32 cellular contexts compared by ENCODE assay signal in genomic region chr2:119765404-119766002, GRCh38. TPM values are rescaled to one million over a fixed set of nuclear protein-coding genes. Genes with fewer than 3 reads are reported as not detected.
A peak's percentile ranks its signal among the peaks of the same experiment; 100 is the strongest.
DNase-seq lines count a peak whose midpoint lies in the region; ATAC-seq and TF ChIP-seq lines count a peak whose summit lies in the region.
"Had no signal": no experiment of that assay in that cellular context is flagged by ENCODE, and none has a peak within 500 bp of the region (broad histone marks: within the 10 kb centered on the region; RNA-seq: fewer than 3 reads in every experiment).

No MANE protein-coding gene starts in this region.

- H3K4me2 ChIP-seq in GM23338: peak overlapping the region; percentile 35; the same call in 1 of the 2 replicates

- H3K36me3 ChIP-seq in CD4-positive, CD25-positive, alpha-beta regulatory T cell (ENCODE audit: control insufficient read depth, insufficient read depth, low read length): peaks cover 2% of the 10 kb centered on the region
- H3K36me3 ChIP-seq in GM23338 (ENCODE audit: insufficient read depth) (no peaks in the 10 kb centered on the region), iPS-15b (ENCODE audit: control insufficient read depth, insufficient read depth, low read length) (no peaks in the 10 kb centered on the region)
- H3K36me3 ChIP-seq: left ventricle myocardium inferior, thoracic aorta, uterus, WERI-Rb-1 had no signal

- no peaks in the 10 kb centered on the region for H3K27me3 Mint-ChIP-seq in CD4-positive, CD25-positive, alpha-beta regulatory T cell
- H3K27me3 Mint-ChIP-seq in GM23338 (ENCODE audit: insufficient read depth, low read depth, poor library complexity): peaks cover under 1% of the 10 kb centered on the region
- H3K27me3 Mint-ChIP-seq in T-cell: no peaks in the 10 kb centered on the region
- no peaks in the 10 kb centered on the region for H3K27me3 Mint-ChIP-seq in natural killer cell treated with Interleukin-12 subunit alpha and Interleukin-12 subunit beta and Interleukin-15 and Interleukin-18, amount 100 ng/mL, for 72 hours
- H3K27me3 Mint-ChIP-seq: activated CD8-positive, alpha-beta memory T cell treated with anti-CD3 and anti-CD28 coated beads, Interleukin-2, amount 10 ng/mL, durations not matched to agents 7 days and 5 days; CD4-positive, alpha-beta T cell; progenitor cell of endocrine pancreas; stimulated activated naive CD8-positive, alpha-beta T cell treated with anti-CD3 and anti-CD28 coated beads, Interleukin-15, amount 100 ng/mL, for 72 hours had no signal

- peak overlapping the region in 3 of 4 donors; percentile 1 to 66 (median 9) for H3K4me3 Mint-ChIP-seq in CD4-positive, CD25-positive, alpha-beta regulatory T cell
- H3K4me3 Mint-ChIP-seq in GM23338 (peak overlapping the region; percentile 18), T-cell (no peak overlapping the region)
- no peak overlapping the region for H3K4me3 Mint-ChIP-seq in natural killer cell treated with Interleukin-12 subunit alpha and Interleukin-12 subunit beta and Interleukin-15 and Interleukin-18, amount 100 ng/mL, for 72 hours
- H3K4me3 Mint-ChIP-seq: activated CD8-positive, alpha-beta memory T cell treated with anti-CD3 and anti-CD28 coated beads, Interleukin-2, amount 10 ng/mL, durations not matched to agents 7 days and 5 days; CD4-positive, alpha-beta T cell; stimulated activated naive CD8-positive, alpha-beta T cell treated with anti-CD3 and anti-CD28 coated beads, Interleukin-15, amount 100 ng/mL, for 72 hours had no signal

- H3K9me2 ChIP-seq in GM23338 (ENCODE audit: insufficient read depth): no peaks in the 10 kb centered on the region

- no peak overlapping the region for H3K4me3 ChIP-seq in CD4-positive, CD25-positive, alpha-beta regulatory T cell (ENCODE audit: low read depth, low read length)
- no peak overlapping the region for H3K4me3 ChIP-seq in GM23338
- peak overlapping the region; percentile 38 for H3K4me3 ChIP-seq in iPS-15b (ENCODE audit: low read depth, low read length)
- H3K4me3 ChIP-seq: left ventricle myocardium inferior, thoracic aorta, uterus had no signal

- H3K9me3 Mint-ChIP-seq in CD4-positive, CD25-positive, alpha-beta regulatory T cell: no peaks in the 10 kb centered on the region
- H3K9me3 Mint-ChIP-seq in GM23338: no peaks in the 10 kb centered on the region
- H3K9me3 Mint-ChIP-seq in T-cell: no peaks in the 10 kb centered on the region
- no peaks in the 10 kb centered on the region for H3K9me3 Mint-ChIP-seq in natural killer cell treated with Interleukin-12 subunit alpha and Interleukin-12 subunit beta and Interleukin-15 and Interleukin-18, amount 100 ng/mL, for 72 hours
- H3K9me3 Mint-ChIP-seq: CD4-positive, alpha-beta T cell; stimulated activated naive CD8-positive, alpha-beta T cell treated with anti-CD3 and anti-CD28 coated beads, Interleukin-15, amount 100 ng/mL, for 72 hours had no signal

- TF ChIP-seq CTCF in GM23338 (conservative IDR thresholded peaks at IDR 0.05; ENCODE audit: low read depth in 2 of 2): no peak

- no peak overlapping the region for H2AFZ ChIP-seq in GM23338

- no peaks in the 10 kb centered on the region for H3K27me3 ChIP-seq in CD4-positive, CD25-positive, alpha-beta regulatory T cell (ENCODE audit: control insufficient read depth, insufficient read depth, low read length)
- H3K27me3 ChIP-seq in GM23338 (ENCODE audit: insufficient read depth): no peaks in the 10 kb centered on the region
- no peaks in the 10 kb centered on the region for H3K27me3 ChIP-seq in iPS-15b (ENCODE audit: control insufficient read depth, insufficient read depth, low read length)
- H3K27me3 ChIP-seq: uterus had no signal

- H4K20me1 ChIP-seq in GM23338 (replicated peaks; ENCODE audit: insufficient read depth): peaks cover 34% of the 10 kb centered on the region

- no peak overlapping the region for H3K9ac ChIP-seq in iPS-15b (ENCODE audit: low read depth, low read length)

- H3K36me3 Mint-ChIP-seq in CD4-positive, CD25-positive, alpha-beta regulatory T cell: peaks cover 5% of the 10 kb centered on the region
- H3K36me3 Mint-ChIP-seq in GM23338 (ENCODE audit: low read depth) (no peaks in the 10 kb centered on the region), T-cell (peaks cover 8% of the 10 kb centered on the region)
- no peaks in the 10 kb centered on the region for H3K36me3 Mint-ChIP-seq in natural killer cell treated with Interleukin-12 subunit alpha and Interleukin-12 subunit beta and Interleukin-15 and Interleukin-18, amount 100 ng/mL, for 72 hours

- H3K27ac Mint-ChIP-seq in CD4-positive, CD25-positive, alpha-beta regulatory T cell: peak overlapping the region in 2 of 3 donors; percentile 31 to 61
- H3K27ac Mint-ChIP-seq in GM23338 (no peak overlapping the region), T-cell (peak overlapping the region; percentile 5 to 29)
- no peak overlapping the region for H3K27ac Mint-ChIP-seq in natural killer cell treated with Interleukin-12 subunit alpha and Interleukin-12 subunit beta and Interleukin-15 and Interleukin-18, amount 100 ng/mL, for 72 hours
- H3K27ac Mint-ChIP-seq: activated CD8-positive, alpha-beta memory T cell treated with anti-CD3 and anti-CD28 coated beads, Interleukin-2, amount 10 ng/mL, durations not matched to agents 7 days and 5 days; CD4-positive, alpha-beta T cell; progenitor cell of endocrine pancreas; stimulated activated naive CD8-positive, alpha-beta T cell treated with anti-CD3 and anti-CD28 coated beads, Interleukin-15, amount 100 ng/mL, for 72 hours had no signal

- H3K9me3 ChIP-seq in CD4-positive, CD25-positive, alpha-beta regulatory T cell (ENCODE audit: control insufficient read depth in 2 of 2, low read length in 2 of 2): no peaks in the 10 kb centered on the region
- H3K9me3 ChIP-seq in iPS-15b (ENCODE audit: control insufficient read depth, insufficient read depth, low read length): no peaks in the 10 kb centered on the region
- H3K9me3 ChIP-seq: left ventricle myocardium inferior, thoracic aorta, uterus had no signal

- no peak for DNase-seq in CD4-positive, CD25-positive, alpha-beta regulatory T cell
- no peak for DNase-seq in GM23338 (ENCODE audit: low spot score)
- no peak for DNase-seq in T-cell
- no peak for DNase-seq in natural killer cell treated with Interleukin-12 subunit alpha and Interleukin-12 subunit beta and Interleukin-15 and Interleukin-18, amount 100 ng/mL, for 72 hours (ENCODE audit: low spot score)
- no peak for DNase-seq in Right ventricle myocardium inferior (ENCODE audit: missing footprints)
- DNase-seq in amniotic stem cell (lab: John Stamatoyannopoulos, UW): no peak
- no peak for DNase-seq in activated naive CD4-positive, alpha-beta T cell treated with anti-CD3 and anti-CD28 coated beads, Interleukin-2, amount 50 U/mL, for 16 hours
- DNase-seq: activated CD4-positive, alpha-beta T cell treated with anti-CD3 and anti-CD28 coated beads, Interleukin-2, amount 50 U/mL, for 1 hour; activated CD8-positive, alpha-beta memory T cell treated with anti-CD3 and anti-CD28 coated beads, Interleukin-2, amount 10 ng/mL, durations not matched to agents 7 days and 5 days; activated naive CD4-positive, alpha-beta T cell treated with Interleukin-2 at 50 U/mL for 16 hours; activated T-cell treated with anti-CD3 and anti-CD28 coated beads, Interleukin-2, amount 50 U/mL, for 48 hours; AML-193; CD4-positive, alpha-beta T cell; EL; GOT3; islet precursor cell; left ventricle myocardium inferior; NCI-H1417 treated with DMSO at 0.1 percent for 48 hours; NCI-H2107; NCI-H446; NCI-H774; nucleus accumbens; stimulated activated CD8-positive, alpha-beta memory T cell treated with anti-CD3 and anti-CD28 coated beads, Interleukin-4, amount 100 ng/mL, for 48 hours; stimulated activated naive CD8-positive, alpha-beta T cell treated with anti-CD3 and anti-CD28 coated beads, Interleukin-15, amount 100 ng/mL, for 72 hours; SW 1271; T1000; uterus; WERI-Rb-1 had no signal

- no peaks in the 10 kb centered on the region for H3F3A ChIP-seq in GM23338 (replicated peaks; ENCODE audit: low read depth)

- no peak for ATAC-seq in CD4-positive, CD25-positive, alpha-beta regulatory T cell (ENCODE audit: low read depth in 2 of 2)
- ATAC-seq in GM23338 (no peak), T-cell (replicated peaks in 1 of 4) (no peak), Right ventricle myocardium inferior (no peak)
- ATAC-seq in natural killer cell treated with Interleukin-12 subunit alpha and Interleukin-12 subunit beta and Interleukin-15 and Interleukin-18, amount 100 ng/mL, for 72 hours: no peak
- ATAC-seq: activated CD8-positive, alpha-beta memory T cell treated with anti-CD3 and anti-CD28 coated beads, Interleukin-2, amount 10 ng/mL, durations not matched to agents 7 days and 5 days; sciatic nerve; stimulated activated naive CD8-positive, alpha-beta T cell treated with anti-CD3 and anti-CD28 coated beads, Interleukin-15, amount 100 ng/mL, for 72 hours had no signal

- H3K4me1 Mint-ChIP-seq in CD4-positive, CD25-positive, alpha-beta regulatory T cell: peaks cover 32 to 51% (median 38%) of the 10 kb centered on the region in 4 donors
- H3K4me1 Mint-ChIP-seq in GM23338 (peaks cover 36% of the 10 kb centered on the region), T-cell (peaks cover 46 to 53% (median 50%) of the 10 kb centered on the region in 3 donors)
- H3K4me1 Mint-ChIP-seq in natural killer cell treated with Interleukin-12 subunit alpha and Interleukin-12 subunit beta and Interleukin-15 and Interleukin-18, amount 100 ng/mL, for 72 hours (ENCODE audit: low read depth in 2 of 2): peaks cover 24 to 36% of the 10 kb centered on the region in 2 donors

- CTCF ChIA-PET in T-cell (lab: Charles Lee): interaction anchor here (0.5 to 0.6 kb wide), 2 partner anchors 48 to 123 kb away, joined by 3 to 5 read pairs; no protein-coding TSS in a partner anchor

- peaks cover 53% of the 10 kb centered on the region for H3K4me1 ChIP-seq in CD4-positive, CD25-positive, alpha-beta regulatory T cell (ENCODE audit: control insufficient read depth, insufficient read depth, low read length, poor library complexity, severe bottlenecking)
- peaks cover 54% of the 10 kb centered on the region for H3K4me1 ChIP-seq in GM23338 (ENCODE audit: insufficient read depth)
- peaks cover 27% of the 10 kb centered on the region for H3K4me1 ChIP-seq in iPS-15b (ENCODE audit: control insufficient read depth, insufficient read depth, low read length)

- no peak overlapping the region for H3K27ac ChIP-seq in CD4-positive, CD25-positive, alpha-beta regulatory T cell (ENCODE audit: insufficient read depth, low read length, poor library complexity, severe bottlenecking)
- H3K27ac ChIP-seq in GM23338 (ENCODE audit: low read depth): no peak overlapping the region; the same call in 1 of the 2 replicates
- H3K27ac ChIP-seq: left ventricle myocardium inferior, thoracic aorta, uterus, WERI-Rb-1 had no signal

- POLR2A ChIA-PET in T-cell (lab: Charles Lee): interaction anchor here (0.7 to 1.2 kb wide), 2 partner anchors 12 to 55 kb away, joined by 4 to 5 read pairs; no protein-coding TSS in a partner anchor

- peaks cover 100% of the 10 kb centered on the region for H3K79me2 ChIP-seq in GM23338 (replicated peaks; ENCODE audit: insufficient read depth)

- intact Hi-C loops in Right ventricle myocardium inferior (cut with DNase I): no loop called here

RNA-seq across cellular contexts. Expression of gene PTPN4, which starts 5.8 kb away (rescaled TPM):
- 113 TPM for total RNA-seq in CD4-positive, CD25-positive, alpha-beta regulatory T cell
- polyA plus RNA-seq in CD4-positive, CD25-positive, alpha-beta regulatory T cell: 100 to 1,000 TPM in 2 of 4 donors, 10 to 100 TPM in 2; 75.2 to 115 (median 103) TPM
- total RNA-seq in GM23338 (2014; rRNA removed; shearing (Covaris generic)): 89.4 and 90.4 TPM in 2 replicates
- 25.1 and 41.6 TPM in 2 replicates for polyA plus RNA-seq in GM23338 (2016; fragmentation: Nextera tagmentation; extraction: Ambion mirVana)
- 100 to 1,000 TPM; 105 to 134 (median 126) TPM for total RNA-seq in T-cell
- total RNA-seq in natural killer cell treated with Interleukin-12 subunit alpha and Interleukin-12 subunit beta and Interleukin-15 and Interleukin-18, amount 100 ng/mL, for 72 hours: 10 to 100 TPM; 56.5 to 80.8 TPM
- total RNA-seq in Right ventricle myocardium inferior: 40.4 TPM

Comparison
In these comparisons a context has a peak if more than half of its experiments do, and no peak if none do; other contexts are left out.
1. H3K27ac Mint-ChIP-seq: peak in CD4-positive, CD25-positive, alpha-beta regulatory T cell (2 of 3) and T-cell (2 of 2); none in GM23338 (single experiment) and natural killer cell treated with Interleukin-12 subunit alpha and Interleukin-12 subunit beta and Interleukin-15 and Interleukin-18, amount 100 ng/mL, for 72 hours (0 of 2).
2. H3K4me3 Mint-ChIP-seq: peak in CD4-positive, CD25-positive, alpha-beta regulatory T cell (3 of 4) and GM23338 (single experiment); none in T-cell (0 of 3) and natural killer cell treated with Interleukin-12 subunit alpha and Interleukin-12 subunit beta and Interleukin-15 and Interleukin-18, amount 100 ng/mL, for 72 hours (single experiment).